1 cellular context compared by ENCODE assay signal in the genomic region with DNA sequence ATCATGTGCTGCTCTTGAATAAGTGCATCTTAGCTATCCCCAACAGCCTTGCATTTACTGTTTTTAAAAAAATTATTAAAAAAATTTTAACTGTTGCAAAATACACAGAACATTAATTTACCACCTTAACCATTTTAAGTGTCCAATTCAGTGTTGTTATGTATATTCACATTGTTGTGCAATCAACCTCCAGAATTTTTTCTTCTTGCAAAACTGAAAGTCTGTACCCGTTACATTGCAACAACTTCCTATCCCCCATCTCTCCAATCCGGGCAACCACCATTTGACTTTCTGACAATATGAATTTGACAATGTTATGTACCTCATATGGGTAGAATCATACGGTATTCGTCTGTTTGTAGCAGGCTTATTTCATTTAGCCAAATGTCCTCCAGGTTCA.
TF ChIP-seq lines count a peak whose summit lies in the region.

No MANE protein-coding gene starts in this region.

TF ChIP-seq in K562, 482 proteins besides CTCF, POLR2A, EP300 and RAD21 (continued from another document):
- TF ChIP-seq, protein P1, sequence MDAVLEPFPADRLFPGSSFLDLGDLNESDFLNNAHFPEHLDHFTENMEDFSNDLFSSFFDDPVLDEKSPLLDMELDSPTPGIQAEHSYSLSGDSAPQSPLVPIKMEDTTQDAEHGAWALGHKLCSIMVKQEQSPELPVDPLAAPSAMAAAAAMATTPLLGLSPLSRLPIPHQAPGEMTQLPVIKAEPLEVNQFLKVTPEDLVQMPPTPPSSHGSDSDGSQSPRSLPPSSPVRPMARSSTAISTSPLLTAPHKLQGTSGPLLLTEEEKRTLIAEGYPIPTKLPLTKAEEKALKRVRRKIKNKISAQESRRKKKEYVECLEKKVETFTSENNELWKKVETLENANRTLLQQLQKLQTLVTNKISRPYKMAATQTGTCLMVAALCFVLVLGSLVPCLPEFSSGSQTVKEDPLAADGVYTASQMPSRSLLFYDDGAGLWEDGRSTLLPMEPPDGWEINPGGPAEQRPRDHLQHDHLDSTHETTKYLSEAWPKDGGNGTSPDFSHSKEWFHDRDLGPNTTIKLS (IDR thresholded peaks at IDR 0.05; ENCODE audit: borderline replicate concordance, low read depth), result no peak
- TF ChIP-seq CEBPG (CRISPR knock-in tag; IDR thresholded peaks at IDR 0.05) (no peak), CEBPG (tag; conservative IDR thresholded peaks at IDR 0.05 in 1 of 2, IDR thresholded peaks at IDR 0.05 in 1 of 2) (peak in 1 of 2 experiments; percentile 53; a peak in 2 of 4 replicates), SNIP1 (IDR thresholded peaks at IDR 0.05; ENCODE audit: low read depth) (no peak), XRCC3 (IDR thresholded peaks at IDR 0.05) (no peak)
